ENCODE assay signal across 1 cellular context in the genomic region with DNA sequence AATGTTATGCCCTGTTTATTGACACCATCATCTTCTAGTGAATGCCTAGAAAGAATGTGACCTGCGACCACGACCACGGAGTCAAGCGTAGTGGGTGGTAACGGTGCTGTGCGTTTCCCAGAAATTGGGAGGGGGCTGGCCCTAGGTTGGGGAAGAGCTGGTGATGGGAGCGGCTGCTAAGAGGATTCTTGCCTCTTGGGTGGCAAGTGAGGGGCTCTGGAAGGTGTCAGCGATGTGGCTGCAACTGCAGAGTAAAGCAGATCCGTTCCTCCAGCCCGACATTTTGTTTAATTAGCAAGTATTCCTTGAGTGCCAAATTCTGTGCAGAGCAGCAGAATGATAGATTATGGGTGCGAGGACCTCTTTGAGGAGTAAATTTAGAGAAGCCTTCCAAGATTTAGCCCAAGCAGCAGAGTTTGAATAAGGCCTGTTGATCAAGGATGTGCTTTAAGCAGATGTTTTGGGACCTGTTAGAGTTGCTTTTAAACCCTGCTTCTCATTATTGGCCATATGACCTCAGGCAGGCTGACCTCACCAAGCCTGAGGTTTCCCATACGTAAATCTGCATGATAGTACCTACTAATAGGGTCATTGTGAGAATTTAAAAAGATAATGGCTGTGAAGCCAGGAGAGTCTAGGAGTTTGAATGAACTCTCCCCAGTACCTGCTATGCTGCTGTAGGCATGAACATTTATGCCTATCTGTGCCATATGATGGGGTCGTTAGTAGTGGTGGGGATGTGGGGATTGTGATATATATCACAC.
TF ChIP-seq lines count a peak whose summit lies in the region.

No MANE protein-coding gene starts in this region.

TF ChIP-seq in SK-N-SH treated with all-trans-retinoic acid at 6 μM for 48 hours, 23 proteins besides CTCF, POLR2A, EP300 and RAD21 (continued from another document):
- TF ChIP-seq, protein P1, sequence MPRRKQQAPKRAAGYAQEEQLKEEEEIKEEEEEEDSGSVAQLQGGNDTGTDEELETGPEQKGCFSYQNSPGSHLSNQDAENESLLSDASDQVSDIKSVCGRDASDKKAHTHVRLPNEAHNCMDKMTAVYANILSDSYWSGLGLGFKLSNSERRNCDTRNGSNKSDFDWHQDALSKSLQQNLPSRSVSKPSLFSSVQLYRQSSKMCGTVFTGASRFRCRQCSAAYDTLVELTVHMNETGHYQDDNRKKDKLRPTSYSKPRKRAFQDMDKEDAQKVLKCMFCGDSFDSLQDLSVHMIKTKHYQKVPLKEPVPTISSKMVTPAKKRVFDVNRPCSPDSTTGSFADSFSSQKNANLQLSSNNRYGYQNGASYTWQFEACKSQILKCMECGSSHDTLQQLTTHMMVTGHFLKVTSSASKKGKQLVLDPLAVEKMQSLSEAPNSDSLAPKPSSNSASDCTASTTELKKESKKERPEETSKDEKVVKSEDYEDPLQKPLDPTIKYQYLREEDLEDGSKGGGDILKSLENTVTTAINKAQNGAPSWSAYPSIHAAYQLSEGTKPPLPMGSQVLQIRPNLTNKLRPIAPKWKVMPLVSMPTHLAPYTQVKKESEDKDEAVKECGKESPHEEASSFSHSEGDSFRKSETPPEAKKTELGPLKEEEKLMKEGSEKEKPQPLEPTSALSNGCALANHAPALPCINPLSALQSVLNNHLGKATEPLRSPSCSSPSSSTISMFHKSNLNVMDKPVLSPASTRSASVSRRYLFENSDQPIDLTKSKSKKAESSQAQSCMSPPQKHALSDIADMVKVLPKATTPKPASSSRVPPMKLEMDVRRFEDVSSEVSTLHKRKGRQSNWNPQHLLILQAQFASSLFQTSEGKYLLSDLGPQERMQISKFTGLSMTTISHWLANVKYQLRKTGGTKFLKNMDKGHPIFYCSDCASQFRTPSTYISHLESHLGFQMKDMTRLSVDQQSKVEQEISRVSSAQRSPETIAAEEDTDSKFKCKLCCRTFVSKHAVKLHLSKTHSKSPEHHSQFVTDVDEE (CRISPR knock-in tag; IDR thresholded peaks at IDR 0.05), result no peak
- no peak for TF ChIP-seq ZFP3 (CRISPR knock-in tag; IDR thresholded peaks at IDR 0.05)
- no peak for TF ChIP-seq OSR1 (CRISPR knock-in tag; IDR thresholded peaks at IDR 0.05)
- TF ChIP-seq RARB (CRISPR knock-in tag; IDR thresholded peaks at IDR 0.05), result no peak
- no peak for TF ChIP-seq ESRRG (CRISPR knock-in tag; IDR thresholded peaks at IDR 0.05)
- TF ChIP-seq ISL1 (CRISPR knock-in tag; IDR thresholded peaks at IDR 0.05), result no peak
- TF ChIP-seq SNAI2 (CRISPR knock-in tag; IDR thresholded peaks at IDR 0.05), result no peak
- TF ChIP-seq PPARA (CRISPR knock-in tag; IDR thresholded peaks at IDR 0.05; ENCODE audit: borderline replicate concordance), result no peak
- TF ChIP-seq ZC3H10 (CRISPR knock-in tag; IDR thresholded peaks at IDR 0.05), result no peak
- TF ChIP-seq, protein P2, sequence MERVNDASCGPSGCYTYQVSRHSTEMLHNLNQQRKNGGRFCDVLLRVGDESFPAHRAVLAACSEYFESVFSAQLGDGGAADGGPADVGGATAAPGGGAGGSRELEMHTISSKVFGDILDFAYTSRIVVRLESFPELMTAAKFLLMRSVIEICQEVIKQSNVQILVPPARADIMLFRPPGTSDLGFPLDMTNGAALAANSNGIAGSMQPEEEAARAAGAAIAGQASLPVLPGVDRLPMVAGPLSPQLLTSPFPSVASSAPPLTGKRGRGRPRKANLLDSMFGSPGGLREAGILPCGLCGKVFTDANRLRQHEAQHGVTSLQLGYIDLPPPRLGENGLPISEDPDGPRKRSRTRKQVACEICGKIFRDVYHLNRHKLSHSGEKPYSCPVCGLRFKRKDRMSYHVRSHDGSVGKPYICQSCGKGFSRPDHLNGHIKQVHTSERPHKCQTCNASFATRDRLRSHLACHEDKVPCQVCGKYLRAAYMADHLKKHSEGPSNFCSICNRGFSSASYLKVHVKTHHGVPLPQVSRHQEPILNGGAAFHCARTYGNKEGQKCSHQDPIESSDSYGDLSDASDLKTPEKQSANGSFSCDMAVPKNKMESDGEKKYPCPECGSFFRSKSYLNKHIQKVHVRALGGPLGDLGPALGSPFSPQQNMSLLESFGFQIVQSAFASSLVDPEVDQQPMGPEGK (CRISPR knock-in tag; IDR thresholded peaks at IDR 0.05; ENCODE audit: borderline replicate concordance), result no peak
- TF ChIP-seq ZFP30 (CRISPR knock-in tag; IDR thresholded peaks at IDR 0.05), result no peak
- no peak for TF ChIP-seq CSDC2 (CRISPR knock-in tag; IDR thresholded peaks at IDR 0.05)
- TF ChIP-seq, protein P3, sequence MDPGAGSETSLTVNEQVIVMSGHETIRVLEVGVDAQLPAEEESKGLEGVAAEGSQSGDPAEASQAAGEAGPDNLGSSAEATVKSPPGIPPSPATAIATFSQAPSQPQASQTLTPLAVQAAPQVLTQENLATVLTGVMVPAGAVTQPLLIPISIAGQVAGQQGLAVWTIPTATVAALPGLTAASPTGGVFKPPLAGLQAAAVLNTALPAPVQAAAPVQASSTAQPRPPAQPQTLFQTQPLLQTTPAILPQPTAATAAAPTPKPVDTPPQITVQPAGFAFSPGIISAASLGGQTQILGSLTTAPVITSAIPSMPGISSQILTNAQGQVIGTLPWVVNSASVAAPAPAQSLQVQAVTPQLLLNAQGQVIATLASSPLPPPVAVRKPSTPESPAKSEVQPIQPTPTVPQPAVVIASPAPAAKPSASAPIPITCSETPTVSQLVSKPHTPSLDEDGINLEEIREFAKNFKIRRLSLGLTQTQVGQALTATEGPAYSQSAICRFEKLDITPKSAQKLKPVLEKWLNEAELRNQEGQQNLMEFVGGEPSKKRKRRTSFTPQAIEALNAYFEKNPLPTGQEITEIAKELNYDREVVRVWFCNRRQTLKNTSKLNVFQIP (CRISPR knock-in tag; IDR thresholded peaks at IDR 0.05; ENCODE audit: borderline replicate concordance, low read depth), result no peak
